8 cellular contexts compared by ENCODE assay signal in the genomic region with DNA sequence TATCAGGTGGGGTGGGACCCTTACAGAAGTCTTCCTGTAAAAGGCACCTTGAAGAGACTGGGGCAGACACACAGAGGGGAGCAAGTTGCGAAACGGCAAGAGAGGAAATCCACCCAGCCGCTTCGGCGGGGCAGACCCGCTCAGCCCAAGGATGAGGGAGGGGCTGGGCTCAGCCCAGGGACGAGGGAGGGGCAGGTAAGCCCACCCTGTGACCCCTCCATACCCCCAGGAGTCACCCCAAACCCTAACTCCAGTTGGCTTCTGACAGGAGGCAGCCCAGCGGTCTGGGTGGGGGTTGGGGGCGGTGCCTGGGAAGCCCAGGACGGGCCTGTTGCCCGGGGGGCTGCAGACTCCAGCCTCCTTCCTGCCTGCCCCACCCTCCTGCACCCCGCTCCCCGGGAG. TPM values are rescaled to one million over a fixed set of nuclear protein-coding genes. Genes with fewer than 3 reads are reported as not detected.
DNase-seq lines count a peak whose midpoint lies in the region; ATAC-seq and TF ChIP-seq lines count a peak whose summit lies in the region.

No MANE protein-coding gene starts in this region.

- ATAC-seq in HG02973 (IDR thresholded peaks at IDR 0.05; ENCODE audit: unreplicated experiment) (no peak), HG02798 (IDR thresholded peaks at IDR 0.05; ENCODE audit: poor library complexity, unreplicated experiment) (no peak)

- H3K4me3 ChIP-seq in SJSA1 (peak overlapping the region; percentile 59), fibroblast of villous mesenchyme (ENCODE audit: low read depth, low read length) (peak overlapping the region; percentile 75)

- intact Hi-C loops in posterior cingulate gyrus (cut with DNase I) = loop anchor here (10.0 kb wide), 1 partner anchor 109 kb away; the partner anchor contains the start of gene CARS1

- H3K36me3 ChIP-seq in SJSA1 = peaks cover 10% of the 10 kb centered on the region; the same call in 1 of the 2 replicates

- H3K27me3 ChIP-seq in SJSA1 (replicated peaks) = no peaks in the 10 kb centered on the region

- TF ChIP-seq CTCF in fibroblast of villous mesenchyme (IDR thresholded peaks at IDR 0.05; ENCODE audit: insufficient read depth, low read depth, low read length) = no peak

- peaks cover 44% of the 10 kb centered on the region for H3K4me1 ChIP-seq in SJSA1 (replicated peaks)

- H3K9me3 ChIP-seq in SJSA1 (replicated peaks) = no peaks in the 10 kb centered on the region

- peak; percentile 13 for DNase-seq in EH (ENCODE audit: low read depth)
- DNase-seq in SJSA1 (ENCODE audit: low read depth in 1 of 2, low spot score in 2 of 2) = no peak
- peak; percentile 35 for DNase-seq in fibroblast of villous mesenchyme (ENCODE audit: low read depth)
- peak in 6 of 10 donors; percentile 5 to 85 (median 38) for DNase-seq in posterior cingulate gyrus
- no peak for DNase-seq in LoVo (ENCODE audit: low spot score)
- no peak for DNase-seq in NCI-H1436 treated with DMSO at 0.1 percent for 48 hours (lab: John Stamatoyannopoulos, UW)

- H3K27ac ChIP-seq in SJSA1 = no peak overlapping the region

RNA-seq across cellular contexts. Expression of gene OSBPL5, which starts 1.0 kb away (rescaled TPM):
- total RNA-seq in SJSA1 (2014; rRNA removed; shearing (Covaris generic)) = 45.3 and 46.0 TPM in 2 replicates
- total RNA-seq in fibroblast of villous mesenchyme = 49.7 and 55.7 TPM in 2 replicates

RNA-seq across cellular contexts. Expression of gene MRGPRG, which starts 54.5 kb away (rescaled TPM):
- not detected in 2 replicates for total RNA-seq in SJSA1 (2014; rRNA removed; shearing (Covaris generic))
- total RNA-seq in fibroblast of villous mesenchyme = not detected in 2 replicates

Comparison
In these comparisons a context has a peak if more than half of its experiments do, and no peak if none do; other contexts are left out.
1. DNase-seq: peak in EH (single experiment), fibroblast of villous mesenchyme (single experiment) and posterior cingulate gyrus (6 of 10); none in SJSA1 (0 of 2), LoVo (single experiment) and NCI-H1436 treated with DMSO at 0.1 percent for 48 hours (single experiment).